ENCODE assay signal across 20 cellular contexts in genomic region chr20:59074456-59074855, GRCh38. TPM values are rescaled to one million over a fixed set of nuclear protein-coding genes. Genes with fewer than 3 reads are reported as not detected.
A peak's percentile ranks its signal among the peaks of the same experiment; 100 is the strongest.
DNase-seq lines count a peak whose midpoint lies in the region; ATAC-seq, FAIRE-seq and TF ChIP-seq lines count a peak whose summit lies in the region.
"Had no signal": no experiment of that assay in that cellular context is flagged by ENCODE, and none has a peak within 500 bp of the region (broad histone marks: within the 10 kb centered on the region; RNA-seq: fewer than 3 reads in every experiment).

No MANE protein-coding gene starts in this region.

- no peaks in the 10 kb centered on the region for H3K9me3 Mint-ChIP-seq in activated naive CD4-positive, alpha-beta T cell treated with anti-CD3 and anti-CD28 coated beads, Interleukin-2, amount 50 U/mL, for 72 hours
- no peaks in the 10 kb centered on the region for H3K9me3 Mint-ChIP-seq in activated naive CD4-positive, alpha-beta T cell treated with anti-CD3 and anti-CD28 coated beads, Interleukin-2, amount 10 ng/mL, durations not matched to agents 7 days and 5 days
- H3K9me3 Mint-ChIP-seq in astrocyte (ENCODE audit: unreplicated experiment) = peaks cover 3% of the 10 kb centered on the region
- H3K9me3 Mint-ChIP-seq in stimulated activated naive B cell treated with anti-CD40 and anti-IgM and Interleukin-4, amounts not matched to agents 10 μg/mL and 1 μg/mL and 100 μg/mL, for 72 hours = no peaks in the 10 kb centered on the region
- H3K9me3 Mint-ChIP-seq: nephron had no signal

- peaks cover 31% of the 10 kb centered on the region for H3K27me3 Mint-ChIP-seq in activated naive CD4-positive, alpha-beta T cell treated with anti-CD3 and anti-CD28 coated beads, Interleukin-2, amount 10 ng/mL, durations not matched to agents 7 days and 5 days
- H3K27me3 Mint-ChIP-seq in astrocyte (ENCODE audit: low read depth, unreplicated experiment) = peaks cover 44% of the 10 kb centered on the region
- H3K27me3 Mint-ChIP-seq in stimulated activated naive B cell treated with anti-CD40 and anti-IgM and Interleukin-4, amounts not matched to agents 10 μg/mL and 1 μg/mL and 100 μg/mL, for 72 hours = peaks cover 16 to 19% of the 10 kb centered on the region in 2 donors

- no peak for TF ChIP-seq CTCF in astrocyte (IDR thresholded peaks at IDR 0.05; ENCODE audit: insufficient read depth, low read depth, low read length)

- H4K20me1 ChIP-seq in astrocyte (ENCODE audit: insufficient read depth, low read length) = no peaks in the 10 kb centered on the region

- CTCF ChIA-PET in activated naive CD4-positive, alpha-beta T cell treated with anti-CD3 and anti-CD28 coated beads, Interleukin-2, amount 10 ng/mL, durations not matched to agents 7 days and 5 days (lab: Charles Lee) = no interaction called here

- H3K9me3 ChIP-seq in astrocyte (ENCODE audit: insufficient read depth, low read depth, low read length) = no peaks in the 10 kb centered on the region
- H3K9me3 ChIP-seq: adrenal gland, Peyer's patch, psoas muscle had no signal

- H2AFZ ChIP-seq in astrocyte (ENCODE audit: low read depth, low read length) = no peak overlapping the region

- no peaks in the 10 kb centered on the region for H3K4me1 ChIP-seq in astrocyte (ENCODE audit: insufficient read depth, low read length)
- H3K4me1 ChIP-seq: adrenal gland, Peyer's patch, psoas muscle had no signal

- H3K4me2 ChIP-seq in astrocyte (ENCODE audit: low read length) = no peak overlapping the region

- no peak for FAIRE-seq in astrocyte (lab: Jason Lieb, UNC)
- FAIRE-seq: endometrium had no signal

- no peak overlapping the region for H3K4me3 ChIP-seq in astrocyte (ENCODE audit: insufficient read depth, low read depth, low read length)
- H3K4me3 ChIP-seq: adrenal gland, Peyer's patch, psoas muscle had no signal

- peak; percentile 75 to 87 for ATAC-seq in activated naive CD4-positive, alpha-beta T cell treated with anti-CD3 and anti-CD28 coated beads, Interleukin-2, amount 50 U/mL, for 72 hours
- ATAC-seq in stimulated activated naive B cell treated with anti-CD40 and anti-IgM and Interleukin-4, amounts not matched to agents 10 μg/mL and 1 μg/mL and 100 μg/mL, for 72 hours (replicated peaks) = peak; percentile 42 to 49
- no peak for ATAC-seq in GM18909 (IDR thresholded peaks at IDR 0.05; ENCODE audit: poor library complexity, unreplicated experiment)
- ATAC-seq: psoas muscle had no signal

- H3K27ac Mint-ChIP-seq in activated naive CD4-positive, alpha-beta T cell treated with anti-CD3 and anti-CD28 coated beads, Interleukin-2, amount 50 U/mL, for 72 hours = no peak overlapping the region
- H3K27ac Mint-ChIP-seq in activated naive CD4-positive, alpha-beta T cell treated with anti-CD3 and anti-CD28 coated beads, Interleukin-2, amount 10 ng/mL, durations not matched to agents 7 days and 5 days = no peak overlapping the region
- H3K27ac Mint-ChIP-seq in astrocyte (ENCODE audit: unreplicated experiment) = no peak overlapping the region
- no peak overlapping the region for H3K27ac Mint-ChIP-seq in stimulated activated naive B cell treated with anti-CD40 and anti-IgM and Interleukin-4, amounts not matched to agents 10 μg/mL and 1 μg/mL and 100 μg/mL, for 72 hours
- H3K27ac Mint-ChIP-seq: nephron had no signal

- H3K27ac ChIP-seq in astrocyte (ENCODE audit: low read depth, low read length) = no peak overlapping the region
- H3K27ac ChIP-seq: adrenal gland, Peyer's patch, psoas muscle had no signal

- H3K9ac ChIP-seq in astrocyte (ENCODE audit: low read length) = no peak overlapping the region

- no peak for DNase-seq in activated naive CD4-positive, alpha-beta T cell treated with anti-CD3 and anti-CD28 coated beads, Interleukin-2, amount 50 U/mL, for 72 hours (ENCODE audit: low spot score in 2 of 2)
- DNase-seq in activated naive CD4-positive, alpha-beta T cell treated with anti-CD3 and anti-CD28 coated beads, Interleukin-2, amount 10 ng/mL, durations not matched to agents 7 days and 5 days = no peak
- peak; percentile 19 for DNase-seq in M059J (ENCODE audit: low read depth)
- DNase-seq in astrocyte (ENCODE audit: low read depth) = peak; percentile 75
- DNase-seq in stimulated activated naive B cell treated with anti-CD40 and anti-IgM and Interleukin-4, amounts not matched to agents 10 μg/mL and 1 μg/mL and 100 μg/mL, for 72 hours = no peak
- no peak for DNase-seq in kidney tubule cell (ENCODE audit: low spot score)
- DNase-seq in dedifferentiated amniotic fluid mesenchymal stem cell (ENCODE audit: extremely low spot score) = no peak
- DNase-seq: activated CD8-positive, alpha-beta memory T cell treated with anti-CD3 and anti-CD28 coated beads, Interleukin-2, amount 50 U/mL, for 4 hours; adrenal gland; MM.1S; NCI-H2029 treated with DMSO at 0.1 percent for 48 hours; NCI-H526 treated with DMSO at 0.1 percent for 48 hours; Peyer's patch; psoas muscle; stimulated activated CD4-positive, alpha-beta T cell treated with anti-CD3 and anti-CD28 coated beads, Interleukin-12 subunit alpha, Interleukin-12 subunit beta, amount 100 ng/mL, for 4 hours had no signal

- no peaks in the 10 kb centered on the region for H3K79me2 ChIP-seq in astrocyte (ENCODE audit: insufficient read depth, low read length)

- no peaks in the 10 kb centered on the region for H3K36me3 Mint-ChIP-seq in activated naive CD4-positive, alpha-beta T cell treated with anti-CD3 and anti-CD28 coated beads, Interleukin-2, amount 50 U/mL, for 72 hours
- H3K36me3 Mint-ChIP-seq in activated naive CD4-positive, alpha-beta T cell treated with anti-CD3 and anti-CD28 coated beads, Interleukin-2, amount 10 ng/mL, durations not matched to agents 7 days and 5 days = no peaks in the 10 kb centered on the region
- H3K36me3 Mint-ChIP-seq in astrocyte (ENCODE audit: low read depth, unreplicated experiment) = no peaks in the 10 kb centered on the region
- H3K36me3 Mint-ChIP-seq in stimulated activated naive B cell treated with anti-CD40 and anti-IgM and Interleukin-4, amounts not matched to agents 10 μg/mL and 1 μg/mL and 100 μg/mL, for 72 hours = no peaks in the 10 kb centered on the region

- peaks cover 30% of the 10 kb centered on the region for H3K4me1 Mint-ChIP-seq in activated naive CD4-positive, alpha-beta T cell treated with anti-CD3 and anti-CD28 coated beads, Interleukin-2, amount 10 ng/mL, durations not matched to agents 7 days and 5 days
- peaks cover 2% of the 10 kb centered on the region for H3K4me1 Mint-ChIP-seq in astrocyte (ENCODE audit: low read depth, unreplicated experiment)
- H3K4me1 Mint-ChIP-seq in stimulated activated naive B cell treated with anti-CD40 and anti-IgM and Interleukin-4, amounts not matched to agents 10 μg/mL and 1 μg/mL and 100 μg/mL, for 72 hours = peaks cover 37 to 62% of the 10 kb centered on the region in 2 donors
- H3K4me1 Mint-ChIP-seq: nephron had no signal

- peaks cover 28% of the 10 kb centered on the region for H3K27me3 ChIP-seq in astrocyte (ENCODE audit: insufficient read depth, low read length)
- H3K27me3 ChIP-seq: Peyer's patch had no signal

- H3K36me3 ChIP-seq in astrocyte (ENCODE audit: insufficient read depth, low read length) = no peaks in the 10 kb centered on the region
- H3K36me3 ChIP-seq: adrenal gland, Peyer's patch had no signal

- no peak overlapping the region for H3K4me3 Mint-ChIP-seq in activated naive CD4-positive, alpha-beta T cell treated with anti-CD3 and anti-CD28 coated beads, Interleukin-2, amount 10 ng/mL, durations not matched to agents 7 days and 5 days
- H3K4me3 Mint-ChIP-seq in astrocyte (ENCODE audit: unreplicated experiment) = no peak overlapping the region
- no peak overlapping the region for H3K4me3 Mint-ChIP-seq in stimulated activated naive B cell treated with anti-CD40 and anti-IgM and Interleukin-4, amounts not matched to agents 10 μg/mL and 1 μg/mL and 100 μg/mL, for 72 hours
- H3K4me3 Mint-ChIP-seq: nephron had no signal

RNA-seq across cellular contexts. Expression of gene PRELID3B, which starts 31.9 kb away (rescaled TPM):
- 100 to 1,000 TPM; 118 to 170 TPM for total RNA-seq in activated naive CD4-positive, alpha-beta T cell treated with anti-CD3 and anti-CD28 coated beads, Interleukin-2, amount 50 U/mL, for 72 hours
- 112 and 114 TPM in 2 replicates for total RNA-seq in M059J (2014; rRNA removed; shearing (Covaris generic))
- total RNA-seq in astrocyte = 55.1 and 68.8 TPM in 2 replicates

RNA-seq across cellular contexts. Expression of gene ATP5F1E, which starts 42.3 kb away (rescaled TPM):
- 10 to 100 TPM; 63.2 to 76.7 TPM for total RNA-seq in activated naive CD4-positive, alpha-beta T cell treated with anti-CD3 and anti-CD28 coated beads, Interleukin-2, amount 50 U/mL, for 72 hours
- total RNA-seq in M059J (2014; rRNA removed; shearing (Covaris generic)) = 71.7 and 100 TPM in 2 replicates
- total RNA-seq in astrocyte = 91.0 and 94.4 TPM in 2 replicates

RNA-seq across cellular contexts. Expression of gene TUBB1, which starts 55.2 kb away (rescaled TPM):
- under 1 TPM in 1 of 2 donors, not detected in 1; 0.09 TPM for total RNA-seq in activated naive CD4-positive, alpha-beta T cell treated with anti-CD3 and anti-CD28 coated beads, Interleukin-2, amount 50 U/mL, for 72 hours
- total RNA-seq in M059J (2014; rRNA removed; shearing (Covaris generic)) = 0.17 TPM in 1 of 2 replicates, not detected in the other
- total RNA-seq in astrocyte = not detected in 2 replicates
- total RNA-seq: glomerular endothelial cell, lung microvascular endothelial cell, Peyer's patch had no signal

Comparison
In these comparisons a context has a peak if more than half of its experiments do, and no peak if none do; other contexts are left out.
1. DNase-seq: peak in M059J (single experiment) and astrocyte (single experiment); none in activated naive CD4-positive, alpha-beta T cell treated with anti-CD3 and anti-CD28 coated beads, Interleukin-2, amount 50 U/mL, for 72 hours (0 of 2), activated naive CD4-positive, alpha-beta T cell treated with anti-CD3 and anti-CD28 coated beads, Interleukin-2, amount 10 ng/mL, durations not matched to agents 7 days and 5 days (single experiment), stimulated activated naive B cell treated with anti-CD40 and anti-IgM and Interleukin-4, amounts not matched to agents 10 μg/mL and 1 μg/mL and 100 μg/mL, for 72 hours (single experiment), kidney tubule cell (single experiment) and dedifferentiated amniotic fluid mesenchymal stem cell (single experiment).